Comparison of ENCODE assay signal across 8 cellular contexts in the genomic region with DNA sequence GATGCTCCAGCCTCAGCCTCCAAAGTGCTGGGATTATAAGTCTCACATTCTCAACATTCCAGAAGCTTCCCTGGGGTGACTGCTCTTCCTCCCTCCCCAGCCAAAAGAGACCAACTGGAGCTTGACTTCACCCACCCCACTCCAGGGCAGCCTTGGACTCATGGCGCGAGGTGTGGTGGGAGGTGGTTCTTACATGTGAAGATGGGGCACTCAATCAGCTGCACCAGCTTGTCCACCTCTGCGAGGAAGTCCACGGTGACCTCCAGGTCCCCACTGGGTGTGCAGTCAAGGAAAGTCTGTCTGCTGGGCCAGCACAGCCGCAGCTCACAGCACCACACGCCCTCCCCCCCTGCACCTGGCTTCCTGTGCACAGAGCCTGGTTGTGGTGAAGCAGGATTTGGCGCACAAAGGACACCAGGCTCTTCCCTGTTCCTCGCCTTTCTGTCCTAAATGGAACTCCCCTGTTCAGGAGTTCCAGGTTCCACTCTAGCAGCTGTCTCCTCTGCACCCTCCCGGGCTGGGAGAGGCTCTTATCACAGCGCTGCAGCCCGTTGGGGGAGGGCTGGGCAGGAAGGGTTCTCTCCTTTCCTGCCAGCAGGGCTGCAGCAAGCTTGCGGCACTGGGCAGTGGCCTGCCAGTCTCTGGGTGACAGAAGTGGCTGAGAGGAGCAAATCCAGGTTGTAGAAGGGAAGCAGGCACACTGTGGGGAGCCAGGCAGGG. TPM values are rescaled to one million over a fixed set of nuclear protein-coding genes. Genes with fewer than 3 reads are reported as not detected.
DNase-seq lines count a peak whose midpoint lies in the region; ATAC-seq and TF ChIP-seq lines count a peak whose summit lies in the region.

No MANE protein-coding gene starts in this region.

- H3K9me3 ChIP-seq in HEK293 (ENCODE audit: control insufficient read depth, insufficient read depth, low read depth, low read length) (no peaks in the 10 kb centered on the region), Panc1 (ENCODE audit: control insufficient read depth, insufficient read depth, low read depth, low read length) (no peaks in the 10 kb centered on the region)

- in situ Hi-C loops in Panc1 (cut with HindIII; ENCODE audit: low pct_unique_long_range_greater_than_20kb, low sequenced_read_pairs): no loop called here

- POLR2A ChIA-PET in HEK293 (lab: Yijun Ruan, JAX): no interaction called here
- POLR2A ChIA-PET in Panc1 (lab: Charles Lee): no interaction called here

- intact Hi-C loops in Panc1 (cut with micrococcal nuclease; ENCODE audit: unreplicated experiment): loop anchor here (5.0 kb wide), 1 partner anchor 57 kb away; no protein-coding TSS in a partner anchor

- DNase-seq in Panc1 (ENCODE audit: low read depth, low spot score) (no peak), foreskin keratinocyte (peak in 1 of 2 donors; percentile 39), NCI-H345 treated with DMSO at 0.1 percent for 48 hours (lab: John Stamatoyannopoulos, UW; ENCODE audit: unreplicated experiment) (no peak), NCI-H1930 (lab: John Stamatoyannopoulos, UW) (no peak)
- no peak for DNase-seq in stimulated activated CD8-positive, alpha-beta memory T cell treated with anti-CD3 and anti-CD28 coated beads, Interleukin-4, amount 100 ng/mL, for 48 hours
- DNase-seq in activated CD8-positive, alpha-beta memory T cell treated with anti-CD3 and anti-CD28 coated beads, Interleukin-2, amount 50 U/mL, for 4 hours: no peak

- CTCF ChIA-PET in HEK293 (lab: Yijun Ruan, JAX) (no interaction called here), Panc1 (lab: Charles Lee) (interaction anchor here (0.7 kb wide), 1 partner anchor 1871 kb away, joined by 3 read pairs; no protein-coding TSS in a partner anchor)

- no peak for TF ChIP-seq CTCF in HEK293 (tag by site-specific recombination; IDR thresholded peaks at IDR 0.05)
- TF ChIP-seq CTCF in Panc1 (IDR thresholded peaks at IDR 0.05): no peak
- peak; percentile 16 for TF ChIP-seq CTCF in foreskin keratinocyte (conservative IDR thresholded peaks at IDR 0.05)

- H3K4me1 ChIP-seq in HEK293 (ENCODE audit: control insufficient read depth, insufficient read depth, low read length): no peaks in the 10 kb centered on the region
- peaks cover 36% of the 10 kb centered on the region for H3K4me1 ChIP-seq in Panc1 (ENCODE audit: control insufficient read depth, insufficient read depth, low read length)
- peaks cover 45% of the 10 kb centered on the region for H3K4me1 ChIP-seq in foreskin keratinocyte

- H3K27me3 ChIP-seq in Panc1 (ENCODE audit: control insufficient read depth, insufficient read depth, low read length) (no peaks in the 10 kb centered on the region), foreskin keratinocyte (no peaks in the 10 kb centered on the region)

- H3K4me3 ChIP-seq in HEK293 (ENCODE audit: low read depth, low read length) (no peak overlapping the region), Panc1 (ENCODE audit: low read depth in 2 of 2, low read length in 2 of 2) (no peak overlapping the region), skin epidermis (no peak overlapping the region)

- peaks cover 0 to 5% of the 10 kb centered on the region in 2 experiments; a peak in 1 of 3 replicates for H3K36me3 ChIP-seq in HEK293 (ENCODE audit: control insufficient read depth in 2 of 2, insufficient read depth in 1 of 2, low read length in 2 of 2)
- no peaks in the 10 kb centered on the region for H3K36me3 ChIP-seq in Panc1 (ENCODE audit: control insufficient read depth, insufficient read depth, low read length)

- ATAC-seq in Panc1 (peak; percentile 37), foreskin keratinocyte (peak; percentile 25)

- no TSS peak for BruUV-seq in Panc1 (replicated peaks; lab: Mats Ljungman, UMichigan)

- no peak overlapping the region for H3K27ac ChIP-seq in HEK293 (ENCODE audit: extremely low read depth, low read depth, low read length)
- H3K27ac ChIP-seq in Panc1 (ENCODE audit: low read length): 0 out of 2 replicates have a peak overlapping the region, but pooled peaks have one; percentile 41
- no peak overlapping the region for H3K27ac ChIP-seq in foreskin keratinocyte
- H3K27ac ChIP-seq in skin epidermis: peak overlapping the region in 18 of 21 experiments; percentile 21 to 91 (median 74)

TF ChIP-seq in HEK293, 187 proteins besides CTCF, POLR2A, EP300 and RAD21:
- peak; percentile 67 for TF ChIP-seq GLIS1 (tag by site-specific recombination; IDR thresholded peaks at IDR 0.05)
- TF ChIP-seq ZNF223 (tag by site-specific recombination; IDR thresholded peaks at IDR 0.05): no peak
- TF ChIP-seq, protein P1, sequence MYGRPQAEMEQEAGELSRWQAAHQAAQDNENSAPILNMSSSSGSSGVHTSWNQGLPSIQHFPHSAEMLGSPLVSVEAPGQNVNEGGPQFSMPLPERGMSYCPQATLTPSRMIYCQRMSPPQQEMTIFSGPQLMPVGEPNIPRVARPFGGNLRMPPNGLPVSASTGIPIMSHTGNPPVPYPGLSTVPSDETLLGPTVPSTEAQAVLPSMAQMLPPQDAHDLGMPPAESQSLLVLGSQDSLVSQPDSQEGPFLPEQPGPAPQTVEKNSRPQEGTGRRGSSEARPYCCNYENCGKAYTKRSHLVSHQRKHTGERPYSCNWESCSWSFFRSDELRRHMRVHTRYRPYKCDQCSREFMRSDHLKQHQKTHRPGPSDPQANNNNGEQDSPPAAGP (tag by site-specific recombination; IDR thresholded peaks at IDR 0.05): peak; percentile 57; the same call in 1 of the 2 replicates
- TF ChIP-seq ZNF341 (tag by site-specific recombination; IDR thresholded peaks at IDR 0.05; ENCODE audit: low read depth): peak; percentile 40; the same call in 1 of the 2 replicates
- TF ChIP-seq, protein P2, sequence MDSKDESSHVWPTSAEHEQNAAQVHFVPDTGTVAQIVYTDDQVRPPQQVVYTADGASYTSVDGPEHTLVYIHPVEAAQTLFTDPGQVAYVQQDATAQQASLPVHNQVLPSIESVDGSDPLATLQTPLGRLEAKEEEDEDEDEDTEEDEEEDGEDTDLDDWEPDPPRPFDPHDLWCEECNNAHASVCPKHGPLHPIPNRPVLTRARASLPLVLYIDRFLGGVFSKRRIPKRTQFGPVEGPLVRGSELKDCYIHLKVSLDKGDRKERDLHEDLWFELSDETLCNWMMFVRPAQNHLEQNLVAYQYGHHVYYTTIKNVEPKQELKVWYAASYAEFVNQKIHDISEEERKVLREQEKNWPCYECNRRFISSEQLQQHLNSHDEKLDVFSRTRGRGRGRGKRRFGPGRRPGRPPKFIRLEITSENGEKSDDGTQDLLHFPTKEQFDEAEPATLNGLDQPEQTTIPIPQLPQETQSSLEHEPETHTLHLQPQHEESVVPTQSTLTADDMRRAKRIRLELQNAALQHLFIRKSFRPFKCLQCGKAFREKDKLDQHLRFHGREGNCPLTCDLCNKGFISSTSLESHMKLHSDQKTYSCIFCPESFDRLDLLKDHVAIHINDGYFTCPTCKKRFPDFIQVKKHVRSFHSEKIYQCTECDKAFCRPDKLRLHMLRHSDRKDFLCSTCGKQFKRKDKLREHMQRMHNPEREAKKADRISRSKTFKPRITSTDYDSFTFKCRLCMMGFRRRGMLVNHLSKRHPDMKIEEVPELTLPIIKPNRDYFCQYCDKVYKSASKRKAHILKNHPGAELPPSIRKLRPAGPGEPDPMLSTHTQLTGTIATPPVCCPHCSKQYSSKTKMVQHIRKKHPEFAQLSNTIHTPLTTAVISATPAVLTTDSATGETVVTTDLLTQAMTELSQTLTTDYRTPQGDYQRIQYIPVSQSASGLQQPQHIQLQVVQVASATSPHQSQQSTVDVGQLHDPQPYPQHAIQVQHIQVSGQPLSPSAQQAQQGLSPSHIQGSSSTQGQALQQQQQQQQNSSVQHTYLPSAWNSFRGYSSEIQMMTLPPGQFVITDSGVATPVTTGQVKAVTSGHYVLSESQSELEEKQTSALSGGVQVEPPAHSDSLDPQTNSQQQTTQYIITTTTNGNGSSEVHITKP (tag by site-specific recombination; IDR thresholded peaks at IDR 0.05): peak; percentile 25; the same call in 1 of the 2 replicates
- no peak for TF ChIP-seq ZNF664 (tag by site-specific recombination; IDR thresholded peaks at IDR 0.05)
- TF ChIP-seq ZNF600 (tag by site-specific recombination; IDR thresholded peaks at IDR 0.05): 0 out of 2 replicates have a peak, but pooled peaks have one; percentile 19
TF ChIP-seq in HEK293: peak in this region for 5.

RNA-seq across cellular contexts. Expression of a gene that starts 9.7 kb away (rescaled TPM):
- total RNA-seq in Panc1 (2021; ENCODE audit: unreplicated experiment): 55.7 TPM
- polyA plus RNA-seq in Panc1 (2012; ENCODE audit: insufficient read length): 61.5 TPM
- total RNA-seq in foreskin keratinocyte: 31.0 and 40.9 TPM in 2 replicates
- polyA plus RNA-seq in foreskin keratinocyte: 12.5 and 17.4 TPM in 2 replicates

RNA-seq across cellular contexts. Expression of a gene that starts 49.2 kb away (rescaled TPM):
- total RNA-seq in Panc1 (2021; ENCODE audit: unreplicated experiment): 5.8 TPM
- 7.1 TPM for polyA plus RNA-seq in Panc1 (2012; ENCODE audit: insufficient read length)
- 0.11 and 0.17 TPM in 2 replicates for total RNA-seq in foreskin keratinocyte
- 0.13 and 0.19 TPM in 2 replicates for polyA plus RNA-seq in foreskin keratinocyte

Comparison
In these comparisons a context has a peak if more than half of its experiments do, and no peak if none do; other contexts are left out.
1. H3K27ac ChIP-seq: peak in Panc1 (single experiment) and skin epidermis (18 of 21); none in HEK293 (single experiment) and foreskin keratinocyte (single experiment).